11 cellular contexts compared by ENCODE assay signal in genomic region chr14:66974397-66975025, GRCh38.
DNase-seq lines count a peak whose midpoint lies in the region; ATAC-seq lines count a peak whose summit lies in the region.
"Had no signal": no experiment of that assay in that cellular context is flagged by ENCODE, and none has a peak within 500 bp of the region (broad histone marks: within the 10 kb centered on the region; RNA-seq: fewer than 3 reads in every experiment).

No MANE protein-coding gene starts in this region.

- ATAC-seq in HG03439 (IDR thresholded peaks at IDR 0.05; ENCODE audit: unreplicated experiment) = no peak
- ATAC-seq: Right ventricle myocardium inferior had no signal

- DNase-seq in A172 (ENCODE audit: low spot score) (peak; percentile 57), HS-5 (ENCODE audit: low read depth) (peak; percentile 56), astrocyte of the hippocampus (ENCODE audit: low read depth, low spot score) (peak; percentile 10), glomerular endothelial cell (ENCODE audit: extremely low read depth, low read depth, low spot score) (peak; percentile 4), activated T-cell treated with anti-CD3 and anti-CD28 coated beads for 4 hours (no peak), ecto neural progenitor cell (ENCODE audit: low spot score) (no peak), NCI-H2107 (lab: John Stamatoyannopoulos, UW) (no peak)
- DNase-seq: activated gamma-delta T cell treated with Interleukin-2 at 50 U/mL for 16 hours, NCI-H524 treated with DMSO at 0.1 percent for 48 hours had no signal

Comparison
In these comparisons a context has a peak if more than half of its experiments do, and no peak if none do; other contexts are left out.
1. DNase-seq: peak in A172 (single experiment), HS-5 (single experiment), astrocyte of the hippocampus (single experiment) and glomerular endothelial cell (single experiment); none in activated T-cell treated with anti-CD3 and anti-CD28 coated beads for 4 hours (single experiment), ecto neural progenitor cell (single experiment) and NCI-H2107 (single experiment).